8 cellular contexts compared by ENCODE assay signal in genomic region chr18:3060667-3061580, GRCh38. TPM values are rescaled to one million over a fixed set of nuclear protein-coding genes. Genes with fewer than 3 reads are reported as not detected.
A peak's percentile ranks its signal among the peaks of the same experiment; 100 is the strongest.
DNase-seq lines count a peak whose midpoint lies in the region; ATAC-seq and TF ChIP-seq lines count a peak whose summit lies in the region.

No MANE protein-coding gene starts in this region.

- intact Hi-C loops in heart left ventricle (cut with DNase I) (loop anchor here in 9 of 10 donors (5.0 to 10.0 kb wide), 7 partner anchors 46 to 129 kb away; partner anchors contain the start of gene LPIN2 (in 5 of the 9)), Right ventricle myocardium inferior (cut with DNase I) (loop anchor here (5.0 kb wide), 1 partner anchor 49 kb away; the partner anchor contains the start of gene LPIN2), upper lobe of right lung (cut with DNase I) (no loop called here)

- H2AK5ac ChIP-seq in mesendoderm (ENCODE audit: low read length) = no peak overlapping the region

- no peak for TF ChIP-seq CTCF in heart left ventricle (IDR thresholded peaks at IDR 0.05)
- no peak for TF ChIP-seq CTCF in upper lobe of right lung (IDR thresholded peaks at IDR 0.05)
- no peak for TF ChIP-seq CTCF in RWPE1 (conservative IDR thresholded peaks at IDR 0.05; ENCODE audit: low read depth)

- POLR2A ChIA-PET in RWPE1 (lab: Yijun Ruan, JAX; ENCODE audit: low non-redundant PET) = no interaction called here

- H3K9me3 ChIP-seq in heart left ventricle (no peaks in the 10 kb centered on the region), upper lobe of right lung (no peaks in the 10 kb centered on the region)

- H3K4ac ChIP-seq in mesendoderm (ENCODE audit: low read depth, low read length) = no peak overlapping the region

- CTCF ChIA-PET in RWPE1 (lab: Yijun Ruan, JAX) = interaction anchor here (0.6 to 1.0 kb wide), 3 partner anchors 64 to 1468 kb away, joined by 3 to 4 read pairs (median 3); no protein-coding TSS in a partner anchor

- no peak overlapping the region for H3K9ac ChIP-seq in mesendoderm (ENCODE audit: low read length)

- H3K4me2 ChIP-seq in mesendoderm (ENCODE audit: low read length) = no peak overlapping the region

- 80 to 83% (median 80%) methylated on average over 15 of the region's 15 CpGs for WGBS in heart left ventricle, 4 donors
- no CpG with 5 or more reads among the region's 15 CpGs for WGBS in mesendoderm (ENCODE audit: extremely low coverage, insufficient coverage, low lambda C conversion rate)

- H2BK120ac ChIP-seq in mesendoderm (ENCODE audit: low read depth, low read length) = no peak overlapping the region

- no peak overlapping the region for H4K5ac ChIP-seq in mesendoderm (ENCODE audit: low read length)

- H3K27me3 ChIP-seq in heart left ventricle (no peaks in the 10 kb centered on the region), mesendoderm (ENCODE audit: insufficient read depth, low read length, poor library complexity) (no peaks in the 10 kb centered on the region), upper lobe of right lung (no peaks in the 10 kb centered on the region)

- H3K36me3 ChIP-seq in heart left ventricle = peaks cover 0 to 5% (median 0%) of the 10 kb centered on the region in 9 donors
- no peaks in the 10 kb centered on the region for H3K36me3 ChIP-seq in mesendoderm (ENCODE audit: control insufficient read depth, insufficient read depth, low read length)
- no peaks in the 10 kb centered on the region for H3K36me3 ChIP-seq in upper lobe of right lung

- no peak overlapping the region for H2BK5ac ChIP-seq in mesendoderm (ENCODE audit: low read length)

- H3K4me3 ChIP-seq in heart left ventricle (peak overlapping the region in 1 of 12 donors; percentile 26), mesendoderm (ENCODE audit: low read length) (no peak overlapping the region), upper lobe of right lung (no peak overlapping the region)

- H2BK15ac ChIP-seq in mesendoderm (replicated peaks; ENCODE audit: low read depth) = no peak overlapping the region

- no peak overlapping the region for H3K18ac ChIP-seq in mesendoderm (ENCODE audit: low read length)

- H3K56ac ChIP-seq in mesendoderm (ENCODE audit: low read length) = peak overlapping the region; percentile 10

- no peak overlapping the region for H3K23ac ChIP-seq in mesendoderm (ENCODE audit: low read length)

- H4K8ac ChIP-seq in mesendoderm (ENCODE audit: low read depth, low read length) = no peak overlapping the region

- no peaks in the 10 kb centered on the region for H3K79me1 ChIP-seq in mesendoderm (ENCODE audit: low read length)

- H3K27ac ChIP-seq in heart left ventricle (peak overlapping the region in 9 of 12 donors; percentile 15 to 84 (median 39)), mesendoderm (ENCODE audit: low read depth, low read length) (no peak overlapping the region), upper lobe of right lung (peak overlapping the region; percentile 74), RWPE1 (no peak overlapping the region)

- ATAC-seq in heart left ventricle = peak in 1 of 4 donors; percentile 50
- no peak for ATAC-seq in Right ventricle myocardium inferior
- ATAC-seq in upper lobe of right lung = no peak
- ATAC-seq in HG02840 (IDR thresholded peaks at IDR 0.05; ENCODE audit: low FRiP score, unreplicated experiment) = no peak

- H3K4me1 ChIP-seq in heart left ventricle = peaks cover 0 to 34% (median 13%) of the 10 kb centered on the region in 12 donors
- H3K4me1 ChIP-seq in mesendoderm (ENCODE audit: control insufficient read depth, low read depth, low read length) = no peaks in the 10 kb centered on the region
- H3K4me1 ChIP-seq in upper lobe of right lung = peaks cover 27% of the 10 kb centered on the region

- no peaks in the 10 kb centered on the region for H3K79me2 ChIP-seq in mesendoderm (ENCODE audit: control insufficient read depth, insufficient read depth, low read length)

- no peak for TF ChIP-seq POLR2A in heart left ventricle (IDR thresholded peaks at IDR 0.05)

- DNase-seq in heart left ventricle (peak in 2 of 5 donors; percentile 24 to 32), Right ventricle myocardium inferior (ENCODE audit: missing footprints) (no peak), mesendoderm (no peak), upper lobe of right lung (no peak), ecto neural progenitor cell (ENCODE audit: low spot score) (no peak), RWPE1 (ENCODE audit: low spot score) (no peak)
- peak; percentile 53 for DNase-seq in activated T-cell treated with anti-CD3 and anti-CD28 coated beads, Interleukin-2, amount 50 U/mL, for 1 hour

RNA-seq across cellular contexts. Expression of gene LPIN2, which starts 48.0 kb away (rescaled TPM):
- total RNA-seq in heart left ventricle (10 to 100 TPM in 6 of 9 donors, 1 to 10 TPM in 3; 6.1 to 21.6 (median 10.9) TPM), Right ventricle myocardium inferior (9.9 TPM), upper lobe of right lung (50.7 TPM)
- polyA plus RNA-seq in heart left ventricle = 10 to 100 TPM in 1 of 2 donors, 1 to 10 TPM in 1; 1.9 to 12.8 TPM
- polyA plus RNA-seq in mesendoderm (2013, experiment 1 of 2) = 7.8 TPM
- 8.8 TPM for polyA plus RNA-seq in mesendoderm (2013, experiment 2 of 2)

Comparison
In these comparisons a context has a peak if more than half of its experiments do, and no peak if none do; other contexts are left out.
1. H3K27ac ChIP-seq: peak in heart left ventricle (9 of 12) and upper lobe of right lung (single experiment); none in mesendoderm (single experiment) and RWPE1 (single experiment).